ENCODE assay signal across 8 cellular contexts in genomic region chr4:73070072-73070385, GRCh38. TPM values are rescaled to one million over a fixed set of nuclear protein-coding genes. Genes with fewer than 3 reads are reported as not detected.
DNase-seq lines count a peak whose midpoint lies in the region; ATAC-seq and TF ChIP-seq lines count a peak whose summit lies in the region.

No MANE protein-coding gene starts in this region.

- no peaks in the 10 kb centered on the region for H3K9me3 ChIP-seq in CD4-positive, alpha-beta T cell (ENCODE audit: control insufficient read depth, low read length)
- H3K9me3 ChIP-seq in iPS-20b (ENCODE audit: insufficient read depth, low read depth, low read length), result no peaks in the 10 kb centered on the region
- no peaks in the 10 kb centered on the region for H3K9me3 ChIP-seq in stomach

- H3K9ac ChIP-seq in iPS-20b (ENCODE audit: low read depth, low read length), result peak overlapping the region; percentile 87

- TF ChIP-seq CTCF in CD4-positive, alpha-beta T cell (IDR thresholded peaks at IDR 0.05), result no peak
- no peak for TF ChIP-seq CTCF in stomach (IDR thresholded peaks at IDR 0.05)

- TF ChIP-seq EP300 in stomach (IDR thresholded peaks at IDR 0.05), result no peak

- TF ChIP-seq POLR2A in stomach (IDR thresholded peaks at IDR 0.05), result no peak

- H3K36me3 ChIP-seq in iPS-20b (ENCODE audit: insufficient read depth, low read depth, low read length) (peaks cover 48% of the 10 kb centered on the region), stomach (peaks cover 0 to 29% (median 14%) of the 10 kb centered on the region in 4 donors)

- no peaks in the 10 kb centered on the region for H3K9me3 Mint-ChIP-seq in CD4-positive, alpha-beta T cell
- no peaks in the 10 kb centered on the region for H3K9me3 Mint-ChIP-seq in activated CD4-positive, alpha-beta memory T cell treated with anti-CD3 and anti-CD28 coated beads for 36 hours

- no peaks in the 10 kb centered on the region for H3K27me3 ChIP-seq in CD4-positive, alpha-beta T cell (ENCODE audit: control insufficient read depth, insufficient read depth, low read length)
- no peaks in the 10 kb centered on the region for H3K27me3 ChIP-seq in iPS-20b (ENCODE audit: insufficient read depth, low read length)
- H3K27me3 ChIP-seq in stomach, result no peaks in the 10 kb centered on the region

- ATAC-seq in CD4-positive, alpha-beta T cell (ENCODE audit: poor library complexity), result peak; percentile 28
- ATAC-seq in GM19043 (IDR thresholded peaks at IDR 0.05; ENCODE audit: low read depth, unreplicated experiment), result peak; percentile 5
- peak; percentile 20 for ATAC-seq in HG03378 (IDR thresholded peaks at IDR 0.05; ENCODE audit: unreplicated experiment)

- H3K27ac Mint-ChIP-seq in CD4-positive, alpha-beta T cell, result peak overlapping the region; percentile 99
- peak overlapping the region; percentile 99 for H3K27ac Mint-ChIP-seq in activated CD4-positive, alpha-beta memory T cell treated with anti-CD3 and anti-CD28 coated beads for 36 hours

- H3K4me3 Mint-ChIP-seq in CD4-positive, alpha-beta T cell, result peak overlapping the region; percentile 95
- H3K4me3 Mint-ChIP-seq in activated CD4-positive, alpha-beta memory T cell treated with anti-CD3 and anti-CD28 coated beads for 36 hours, result peak overlapping the region; percentile 83

- H3K27me3 Mint-ChIP-seq in CD4-positive, alpha-beta T cell, result no peaks in the 10 kb centered on the region
- no peaks in the 10 kb centered on the region for H3K27me3 Mint-ChIP-seq in activated CD4-positive, alpha-beta memory T cell treated with anti-CD3 and anti-CD28 coated beads for 36 hours

- 2 to 4% (median 3%) methylated on average over 9 of the region's 9 CpGs for WGBS in stomach, 5 donors

- POLR2A ChIA-PET in CD4-positive, alpha-beta T cell (lab: Charles Lee), result interaction anchor here (0.8 to 6.0 kb wide), 8 partner anchors 10 to 189 kb away, joined by 3 to 63 read pairs (median 4); partner anchors contain the start of gene ANKRD17
- POLR2A ChIA-PET in activated CD4-positive, alpha-beta memory T cell treated with anti-CD3 and anti-CD28 coated beads for 36 hours (lab: Charles Lee), result interaction anchor here (0.7 to 1.9 kb wide), 9 partner anchors 10 to 190 kb away, joined by 3 to 23 read pairs (median 3); partner anchors contain the start of gene ANKRD17

- H3K4me3 ChIP-seq in iPS-20b (ENCODE audit: low read length) (peak overlapping the region; percentile 77), stomach (peak overlapping the region; percentile 63 to 84 (median 70))

- H3K4me1 ChIP-seq in iPS-20b (ENCODE audit: insufficient read depth, low read length), result peaks cover 8% of the 10 kb centered on the region; the same call in 1 of the 2 replicates
- H3K4me1 ChIP-seq in stomach, result peaks cover 6 to 43% (median 23%) of the 10 kb centered on the region in 4 donors

- peaks cover 47% of the 10 kb centered on the region for H3K36me3 Mint-ChIP-seq in CD4-positive, alpha-beta T cell (ENCODE audit: low read depth)
- peaks cover 8% of the 10 kb centered on the region for H3K36me3 Mint-ChIP-seq in activated CD4-positive, alpha-beta memory T cell treated with anti-CD3 and anti-CD28 coated beads for 36 hours

- CTCF ChIA-PET in CD4-positive, alpha-beta T cell (lab: Charles Lee), result interaction anchor here (1.3 kb wide), 1 partner anchor 188 kb away, joined by 8 read pairs; the partner anchor contains the start of gene ANKRD17
- CTCF ChIA-PET in activated CD4-positive, alpha-beta memory T cell treated with anti-CD3 and anti-CD28 coated beads for 36 hours (lab: Charles Lee), result interaction anchor here (2.1 kb wide), 1 partner anchor 188 kb away, joined by 18 read pairs; the partner anchor contains the start of gene ANKRD17

- intact Hi-C loops in CD4-positive, alpha-beta T cell (cut with DNase I, micrococcal nuclease), result loop anchor here in 1 of 2 experiments (2.0 kb wide), 1 partner anchor 189 kb away; the partner anchor contains the start of gene ANKRD17
- intact Hi-C loops in activated CD4-positive, alpha-beta memory T cell treated with anti-CD3 and anti-CD28 coated beads for 36 hours (cut with micrococcal nuclease), result no loop called here
- intact Hi-C loops in stomach (cut with DNase I; ENCODE audit: low total_unique reads), result no loop called here

- H3K4me1 Mint-ChIP-seq in CD4-positive, alpha-beta T cell (ENCODE audit: low read depth), result peaks cover 42% of the 10 kb centered on the region
- H3K4me1 Mint-ChIP-seq in activated CD4-positive, alpha-beta memory T cell treated with anti-CD3 and anti-CD28 coated beads for 36 hours (ENCODE audit: low read depth), result peaks cover 27% of the 10 kb centered on the region

- peak overlapping the region; percentile 99 for H3K27ac ChIP-seq in CD4-positive, alpha-beta T cell (ENCODE audit: low read depth, low read length)
- H3K27ac ChIP-seq in iPS-20b (ENCODE audit: low read length) (peak overlapping the region; percentile 65), stomach (peak overlapping the region; percentile 91 to 99 (median 98))

- DNase-seq in CD4-positive, alpha-beta T cell, result no peak
- no peak for DNase-seq in activated CD4-positive, alpha-beta memory T cell treated with anti-CD3 and anti-CD28 coated beads for 36 hours
- DNase-seq in stomach, result no peak
- no peak for DNase-seq in activated CD8-positive, alpha-beta memory T cell treated with anti-CD3 and anti-CD28 coated beads, Interleukin-2, amount 50 U/mL, for 4 hours
- DNase-seq in NCI-H1092 treated with DMSO at 0.1 percent for 48 hours (lab: John Stamatoyannopoulos, UW), result no peak

RNA-seq across cellular contexts. Expression of gene COX18, which starts 0.5 kb away (rescaled TPM):
- 1 to 10 TPM; 5.2 to 6.3 TPM for total RNA-seq in CD4-positive, alpha-beta T cell
- 10 to 100 TPM; 18.6 to 20.6 TPM for total RNA-seq in activated CD4-positive, alpha-beta memory T cell treated with anti-CD3 and anti-CD28 coated beads for 36 hours
- total RNA-seq in stomach, result 10 to 100 TPM in 3 of 5 donors, 1 to 10 TPM in 2; 2.3 to 26.8 (median 11.0) TPM
- 1 to 10 TPM; 7.0 to 8.1 (median 8.0) TPM for polyA plus RNA-seq in stomach
